19 cellular contexts compared by ENCODE assay signal in the genomic region with DNA sequence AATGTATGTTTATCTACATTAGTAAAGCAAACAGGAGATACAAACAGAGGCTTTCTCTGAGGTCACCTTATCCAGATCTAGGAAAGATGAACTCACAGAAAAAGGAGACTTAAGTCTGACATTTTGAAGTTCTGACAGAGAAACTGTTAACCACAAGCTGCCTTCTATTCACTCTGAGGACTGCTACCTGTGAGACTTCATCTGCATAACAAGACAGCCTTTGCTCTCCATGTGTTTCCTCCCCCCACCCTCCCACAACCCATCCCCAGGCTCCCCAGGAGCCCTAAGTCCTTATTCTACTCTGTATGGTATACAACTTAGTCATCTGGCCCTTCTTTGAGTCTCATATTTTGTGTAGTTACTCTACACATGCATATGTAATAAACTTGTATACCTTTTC.
DNase-seq lines count a peak whose midpoint lies in the region; ATAC-seq, FAIRE-seq and TF ChIP-seq lines count a peak whose summit lies in the region.
"Had no signal": no experiment of that assay in that cellular context is flagged by ENCODE, and none has a peak within 500 bp of the region (broad histone marks: within the 10 kb centered on the region; RNA-seq: fewer than 3 reads in every experiment).

No MANE protein-coding gene starts in this region.

- H2AFZ ChIP-seq in GM23338 (no peak overlapping the region), HepG2 (ENCODE audit: low read length) (no peak overlapping the region)
- H2AFZ ChIP-seq: GM23248 had no signal

- H3K4me1 ChIP-seq in GM23338 (ENCODE audit: insufficient read depth) (peaks cover 24% of the 10 kb centered on the region), NT2/D1 (ENCODE audit: insufficient read depth, insufficient read length) (no peaks in the 10 kb centered on the region), HepG2 (ENCODE audit: insufficient read depth, low read length) (no peaks in the 10 kb centered on the region)
- H3K4me1 ChIP-seq: BLaER1 treated with 17β-estradiol and CSF1 and Interleukin-3, amounts not matched to agents 10 nM and 100 nM had no signal

- no TSS peak for BruUV-seq in HepG2 (replicated peaks; lab: Mats Ljungman, UMichigan)

- no peaks in the 10 kb centered on the region for H3K27me3 ChIP-seq in GM23338 (ENCODE audit: insufficient read depth)
- H3K27me3 ChIP-seq in NT2/D1 (ENCODE audit: insufficient read depth, insufficient read length): no peaks in the 10 kb centered on the region
- H3K27me3 ChIP-seq in dorsolateral prefrontal cortex: no peaks in the 10 kb centered on the region
- no peaks in the 10 kb centered on the region for H3K27me3 ChIP-seq in HepG2 (ENCODE audit: control insufficient read depth in 1 of 2, insufficient read depth in 2 of 2, low read length in 2 of 2)
- H3K27me3 ChIP-seq: BLaER1 treated with 17β-estradiol and CSF1 and Interleukin-3, amounts not matched to agents 10 nM and 100 nM had no signal

- H3K4me3 Mint-ChIP-seq in GM23338: no peak overlapping the region
- H3K4me3 Mint-ChIP-seq: CD4-positive, CD25-positive, alpha-beta regulatory T cell; HFFc6 had no signal

- H3K9me2 ChIP-seq in GM23338 (ENCODE audit: insufficient read depth): peaks cover 3% of the 10 kb centered on the region

- peak; percentile 100 for ATAC-seq in GM23338
- no peak for ATAC-seq in HepG2
- ATAC-seq in GM18861 (IDR thresholded peaks at IDR 0.05; ENCODE audit: unreplicated experiment): no peak
- ATAC-seq: GM12878 had no signal

- DNase-seq in GM23338 (ENCODE audit: low spot score) (peak; percentile 73), NT2/D1 (ENCODE audit: low read depth, low spot score) (peak; percentile 74), iPS DF 19.7 (ENCODE audit: low read depth, low spot score) (peak; percentile 75), iPS-NIHi11 (ENCODE audit: low spot score) (peak; percentile 57), dorsolateral prefrontal cortex (no peak), NOMO-1 (lab: John Stamatoyannopoulos, UW; ENCODE audit: unreplicated experiment in 2 of 2) (no peak), HepG2 (ENCODE audit: low spot score) (no peak)
- DNase-seq: 8988T; CD4-positive, CD25-positive, alpha-beta regulatory T cell; DMS53; GM23248; HCEC 1CT; HFFc6; IMR-90; KBM-7 had no signal

- H3K79me2 ChIP-seq in GM23338 (replicated peaks; ENCODE audit: insufficient read depth): no peaks in the 10 kb centered on the region
- H3K79me2 ChIP-seq in HepG2 (ENCODE audit: insufficient read depth, low read length): no peaks in the 10 kb centered on the region

- peaks cover 48% of the 10 kb centered on the region for H3K9me3 Mint-ChIP-seq in GM23338

- in situ Hi-C loops in HepG2 (cut with HindIII; ENCODE audit: extremely low pct_ligation_motif_present, low pct_unique_long_range_greater_than_20kb): no loop called here

- CTCF ChIA-PET in HepG2 (lab: Yijun Ruan, JAX; ENCODE audit: low intra/inter-chr PET ratio, low total read pairs): no interaction called here

- peaks cover 2% of the 10 kb centered on the region for H3K27me3 Mint-ChIP-seq in GM23338 (ENCODE audit: insufficient read depth, low read depth, poor library complexity)
- H3K27me3 Mint-ChIP-seq: CD4-positive, CD25-positive, alpha-beta regulatory T cell had no signal

- TF ChIP-seq EP300 in HepG2 (IDR thresholded peaks at IDR 0.05; ENCODE audit: low read depth in 2 of 2, low read length in 2 of 2) (no peak), HepG2 (CRISPR knock-in tag; IDR thresholded peaks at IDR 0.05; ENCODE audit: borderline replicate concordance) (no peak)

- H3K9me3 ChIP-seq in NT2/D1 (ENCODE audit: insufficient read depth, low read length) (peaks cover 23% of the 10 kb centered on the region; the same call in 1 of the 2 replicates), HepG2 (ENCODE audit: low read length) (peaks cover 95% of the 10 kb centered on the region)

- no peak for TF ChIP-seq POLR2A in HepG2 (IDR thresholded peaks at IDR 0.05; ENCODE audit: insufficient read depth in 1 of 2, low read depth in 2 of 2, low read length in 2 of 2)

- H3K4me1 Mint-ChIP-seq in GM23338: peaks cover 24% of the 10 kb centered on the region
- H3K4me1 Mint-ChIP-seq: CD4-positive, CD25-positive, alpha-beta regulatory T cell had no signal

- intact Hi-C loops in dorsolateral prefrontal cortex (cut with DNase I): no loop called here
- intact Hi-C loops in HepG2 (cut with micrococcal nuclease; ENCODE audit: unreplicated experiment): no loop called here

- H3K4me2 ChIP-seq in GM23338 (peak overlapping the region; percentile 48), HepG2 (ENCODE audit: low read depth, low read length) (no peak overlapping the region)
- H3K4me2 ChIP-seq: BLaER1 treated with 17β-estradiol and CSF1 and Interleukin-3, amounts not matched to agents 10 nM and 100 nM had no signal

- no peak overlapping the region for H3K27ac Mint-ChIP-seq in GM23338
- H3K27ac Mint-ChIP-seq: CD4-positive, CD25-positive, alpha-beta regulatory T cell; HFFc6 had no signal

- no peak for TF ChIP-seq CTCF in GM23338 (conservative IDR thresholded peaks at IDR 0.05; ENCODE audit: low read depth in 2 of 2)
- no peak for TF ChIP-seq CTCF in dorsolateral prefrontal cortex (IDR thresholded peaks at IDR 0.05 in 54 of 56, conservative IDR thresholded peaks at IDR 0.05 in 2 of 56; ENCODE audit: low read depth in 1 of 56, partially characterized antibody in 56 of 56)
- TF ChIP-seq CTCF in HepG2 (CRISPR knock-in tag; IDR thresholded peaks at IDR 0.05): no peak

- H3K4me3 ChIP-seq in GM23338 (peak overlapping the region; percentile 27), NT2/D1 (ENCODE audit: insufficient read length, low read depth) (no peak overlapping the region), dorsolateral prefrontal cortex (no peak overlapping the region), HepG2 (replicated peaks in 1 of 3; ENCODE audit: insufficient read depth in 1 of 3, low read depth in 2 of 3, low read length in 3 of 3) (no peak overlapping the region)
- H3K4me3 ChIP-seq: BLaER1 treated with 17β-estradiol and CSF1 and Interleukin-3, amounts not matched to agents 10 nM and 100 nM; GM12878; GM23248 had no signal

- H3K27ac ChIP-seq in GM23338 (ENCODE audit: low read depth) (peak overlapping the region; percentile 30; the same call in 1 of the 2 replicates), dorsolateral prefrontal cortex (no peak overlapping the region), HepG2 (ENCODE audit: extremely low read length, insufficient read depth, low read length) (no peak overlapping the region)
- H3K27ac ChIP-seq: BLaER1 treated with 17β-estradiol and CSF1 and Interleukin-3, amounts not matched to agents 10 nM and 100 nM; GM23248 had no signal

- TF ChIP-seq RAD21 in HepG2 (CRISPR knock-in tag; IDR thresholded peaks at IDR 0.05): no peak

- H4K20me1 ChIP-seq in GM23338 (replicated peaks; ENCODE audit: insufficient read depth) (no peaks in the 10 kb centered on the region), HepG2 (ENCODE audit: insufficient read depth, low read length) (no peaks in the 10 kb centered on the region)
- H4K20me1 ChIP-seq: BLaER1 treated with 17β-estradiol and CSF1 and Interleukin-3, amounts not matched to agents 10 nM and 100 nM had no signal

- H3K36me3 ChIP-seq in GM23338 (ENCODE audit: insufficient read depth) (no peaks in the 10 kb centered on the region; the same call in 1 of the 2 replicates), NT2/D1 (ENCODE audit: insufficient read depth, insufficient read length, low read length) (no peaks in the 10 kb centered on the region), HepG2 (replicated peaks in 1 of 2; ENCODE audit: control insufficient read depth in 1 of 2, insufficient read depth in 2 of 2, low read length in 2 of 2) (no peaks in the 10 kb centered on the region)

- peaks cover 42% of the 10 kb centered on the region for H3K36me3 Mint-ChIP-seq in GM23338 (ENCODE audit: low read depth)
- H3K36me3 Mint-ChIP-seq: CD4-positive, CD25-positive, alpha-beta regulatory T cell had no signal

- H3K9ac ChIP-seq in NT2/D1 (ENCODE audit: insufficient read length, low read depth) (no peak overlapping the region), HepG2 (ENCODE audit: insufficient read depth, low read depth, low read length) (no peak overlapping the region)
- H3K9ac ChIP-seq: BLaER1 treated with 17β-estradiol and CSF1 and Interleukin-3, amounts not matched to agents 10 nM and 100 nM; GM23248 had no signal

- POLR2A ChIA-PET in HepG2 (lab: Yijun Ruan, JAX): no interaction called here

- FAIRE-seq in HepG2 (lab: Jason Lieb, UNC): no peak
- FAIRE-seq: GM12878, GM18507 had no signal

- H3F3A ChIP-seq in GM23338 (replicated peaks; ENCODE audit: low read depth): no peaks in the 10 kb centered on the region

TF ChIP-seq in HepG2, 621 proteins besides CTCF, POLR2A, EP300 and RAD21 (continues in another document):
- TF ChIP-seq ZNF501 (CRISPR knock-in tag; IDR thresholded peaks at IDR 0.05) (no peak), NCOA5 (CRISPR knock-in tag; IDR thresholded peaks at IDR 0.05) (no peak), ZFP82 (CRISPR knock-in tag; IDR thresholded peaks at IDR 0.05; ENCODE audit: borderline replicate concordance) (no peak), MTA1 (CRISPR knock-in tag; IDR thresholded peaks at IDR 0.05; ENCODE audit: borderline replicate concordance) (no peak), TCF7L2 (IDR thresholded peaks at IDR 0.05; ENCODE audit: low read depth, low read length) (no peak), ELF3 (CRISPR knock-in tag; IDR thresholded peaks at IDR 0.05) (no peak), ZNF766 (CRISPR knock-in tag; IDR thresholded peaks at IDR 0.05; ENCODE audit: borderline replicate concordance) (no peak), RORA (CRISPR knock-in tag; IDR thresholded peaks at IDR 0.05) (no peak), FOXA1 (IDR thresholded peaks at IDR 0.05) (no peak), FOXA1 (CRISPR knock-in tag; IDR thresholded peaks at IDR 0.05) (no peak), ZNF326 (CRISPR knock-in tag; IDR thresholded peaks at IDR 0.05; ENCODE audit: borderline replicate concordance) (no peak), MAFF (IDR thresholded peaks at IDR 0.05; ENCODE audit: low read depth, low read length) (no peak), ZNF44 (CRISPR knock-in tag; IDR thresholded peaks at IDR 0.05) (no peak), KLF13 (CRISPR knock-in tag; IDR thresholded peaks at IDR 0.05) (no peak), MLX (CRISPR knock-in tag; IDR thresholded peaks at IDR 0.05) (no peak), ZNF468 (CRISPR knock-in tag; IDR thresholded peaks at IDR 0.05) (no peak), ZNF564 (CRISPR knock-in tag; IDR thresholded peaks at IDR 0.05) (no peak)
- TF ChIP-seq, protein P1, sequence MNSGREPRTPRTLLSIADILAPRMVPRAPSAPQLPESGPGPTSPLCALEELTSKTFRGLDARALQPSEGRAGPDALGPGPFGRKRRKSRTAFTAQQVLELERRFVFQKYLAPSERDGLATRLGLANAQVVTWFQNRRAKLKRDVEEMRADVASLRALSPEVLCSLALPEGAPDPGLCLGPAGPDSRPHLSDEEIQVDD (CRISPR knock-in tag; IDR thresholded peaks at IDR 0.05; ENCODE audit: borderline replicate concordance): no peak

Comparison
In these comparisons a context has a peak if more than half of its experiments do, and no peak if none do; other contexts are left out.
1. DNase-seq: peak in GM23338 (single experiment), NT2/D1 (single experiment), iPS DF 19.7 (single experiment) and iPS-NIHi11 (single experiment); none in dorsolateral prefrontal cortex (0 of 10), NOMO-1 (0 of 2) and HepG2 (single experiment).